ENCODE assay signal across 32 cellular contexts in the genomic region with DNA sequence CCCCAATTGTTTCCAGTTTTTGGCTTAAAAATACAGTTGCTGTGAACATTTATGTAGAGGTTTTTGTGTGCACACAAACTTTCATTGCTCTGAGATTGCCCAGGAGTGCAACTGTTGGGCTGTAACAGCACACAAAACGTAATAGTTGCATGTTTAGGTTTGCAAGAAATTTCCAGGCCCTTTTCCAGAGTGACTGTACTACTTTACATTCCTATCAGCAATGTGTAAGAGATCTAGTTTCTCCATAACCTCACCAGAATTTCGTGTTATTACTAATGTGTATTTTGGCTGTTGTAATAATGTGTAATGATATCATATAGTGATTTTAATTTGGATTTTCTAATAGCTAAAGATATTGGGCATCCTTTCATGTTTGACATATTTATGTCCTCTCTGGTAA.
A peak's percentile ranks its signal among the peaks of the same experiment; 100 is the strongest.
DNase-seq lines count a peak whose midpoint lies in the region; ATAC-seq and TF ChIP-seq lines count a peak whose summit lies in the region.
"Had no signal": no experiment of that assay in that cellular context is flagged by ENCODE, and none has a peak within 500 bp of the region (broad histone marks: within the 10 kb centered on the region; RNA-seq: fewer than 3 reads in every experiment).

No MANE protein-coding gene starts in this region.

- DNase-seq in GM04504 (ENCODE audit: low read depth) (peak; percentile 17), amniotic epithelial cell (ENCODE audit: low read depth) (peak; percentile 1), fibroblast of gingiva (ENCODE audit: low read depth) (peak; percentile 87), non-pigmented ciliary epithelial cell (ENCODE audit: low read depth) (peak; percentile 15), heart right ventricle (no peak), 8988T (no peak), hepatic stellate cell (ENCODE audit: low spot score) (no peak)
- DNase-seq in activated T-helper 2 cell treated with anti-CD3 and anti-CD28 coated beads, Interferon-gamma antibody, Interleukin-2, Interleukin-4, amounts not matched to agents 10 μg/mL and 5 μg/mL and 100 μg/mL, durations not matched to agents 14 hours and 24 hours and 36 hours (ENCODE audit: low spot score) = no peak
- DNase-seq: activated CD4-positive, alpha-beta T cell treated with anti-CD3 and anti-CD28 coated beads, Interleukin-2, amount 50 U/mL, for 48 hours; activated CD4-positive, CD25-positive, alpha-beta regulatory T cell treated with anti-CD3 and anti-CD28 coated beads, Interleukin-2, amount 50 U/mL, for 72 hours; activated naive CD4-positive, alpha-beta T cell treated with anti-CD3 and anti-CD28 coated beads, Interleukin-2, amount 50 U/mL, for 16 hours; amygdala; effector memory CD8-positive, alpha-beta T cell; GDM1; NCI-H1092; NCI-H1694 treated with DMSO at 0.1 percent for 48 hours; NCI-H446 treated with DMSO at 0.1 percent for 48 hours; NCI-H774; nephron progenitor cell; pancreas; Peyer's patch; retina; SIG-M5; stimulated activated naive CD4-positive, alpha-beta T cell; upper lobe of left lung had no signal

- no peak for ATAC-seq in heart right ventricle
- ATAC-seq: effector memory CD8-positive, alpha-beta T cell; left lobe of liver; pancreas had no signal

- intact Hi-C loops in heart right ventricle (cut with DNase I) = no loop called here
- intact Hi-C loops in activated T-helper 2 cell treated with anti-CD3 and anti-CD28 coated beads, Interferon-gamma antibody, Interleukin-2, Interleukin-4, amounts not matched to agents 10 μg/mL and 5 μg/mL and 100 μg/mL, durations not matched to agents 14 hours and 24 hours and 36 hours (cut with micrococcal nuclease) = no loop called here

- no peaks in the 10 kb centered on the region for H3K4me1 ChIP-seq in heart right ventricle
- H3K4me1 ChIP-seq: pancreas, Peyer's patch, suprapubic skin, upper lobe of left lung had no signal

- no peak overlapping the region for H3K4me3 ChIP-seq in heart right ventricle
- H3K4me3 ChIP-seq: cardiac muscle cell, coronary artery, pancreas, Peyer's patch, skin epidermis, suprapubic skin, upper lobe of left lung had no signal

- H3K36me3 ChIP-seq in heart right ventricle = no peaks in the 10 kb centered on the region
- H3K36me3 ChIP-seq: cardiac muscle cell, pancreas, Peyer's patch, suprapubic skin, upper lobe of left lung had no signal

- no peak overlapping the region for H3K4me3 Mint-ChIP-seq in activated T-helper 2 cell treated with anti-CD3 and anti-CD28 coated beads, Interferon-gamma antibody, Interleukin-2, Interleukin-4, amounts not matched to agents 10 μg/mL and 5 μg/mL and 100 μg/mL, durations not matched to agents 14 hours and 24 hours and 36 hours (ENCODE audit: low read depth)
- H3K4me3 Mint-ChIP-seq: effector memory CD8-positive, alpha-beta T cell; IgD-negative memory B cell; memory B cell; nephron progenitor cell had no signal

- no peak for TF ChIP-seq CTCF in heart right ventricle (IDR thresholded peaks at IDR 0.05)

- H3K27me3 ChIP-seq in heart right ventricle = peaks cover 0 to 20% (median 0%) of the 10 kb centered on the region in 7 donors
- H3K27me3 ChIP-seq: cardiac muscle cell, Peyer's patch, suprapubic skin, upper lobe of left lung had no signal

- WGBS in heart right ventricle, 2 donors = 45 to 50% methylated on average over 2 of the region's 2 CpGs

- no peak overlapping the region for H3K27ac ChIP-seq in heart right ventricle
- H3K27ac ChIP-seq: cardiac muscle cell, coronary artery, pancreas, Peyer's patch, skin epidermis, suprapubic skin, upper lobe of left lung had no signal

- peaks cover 6% of the 10 kb centered on the region for H3K27me3 Mint-ChIP-seq in activated T-helper 2 cell treated with anti-CD3 and anti-CD28 coated beads, Interferon-gamma antibody, Interleukin-2, Interleukin-4, amounts not matched to agents 10 μg/mL and 5 μg/mL and 100 μg/mL, durations not matched to agents 14 hours and 24 hours and 36 hours (ENCODE audit: low read depth)

- no peaks in the 10 kb centered on the region for H3K9me3 Mint-ChIP-seq in activated T-helper 2 cell treated with anti-CD3 and anti-CD28 coated beads, Interferon-gamma antibody, Interleukin-2, Interleukin-4, amounts not matched to agents 10 μg/mL and 5 μg/mL and 100 μg/mL, durations not matched to agents 14 hours and 24 hours and 36 hours
- H3K9me3 Mint-ChIP-seq: effector memory CD8-positive, alpha-beta T cell; memory B cell; nephron progenitor cell had no signal

- no peaks in the 10 kb centered on the region for H3K9me3 ChIP-seq in heart right ventricle
- H3K9me3 ChIP-seq: pancreas, Peyer's patch, suprapubic skin, upper lobe of left lung had no signal

- peaks cover 6% of the 10 kb centered on the region for H3K4me1 Mint-ChIP-seq in activated T-helper 2 cell treated with anti-CD3 and anti-CD28 coated beads, Interferon-gamma antibody, Interleukin-2, Interleukin-4, amounts not matched to agents 10 μg/mL and 5 μg/mL and 100 μg/mL, durations not matched to agents 14 hours and 24 hours and 36 hours (ENCODE audit: low read depth)
- H3K4me1 Mint-ChIP-seq: IgD-negative memory B cell, memory B cell, nephron progenitor cell had no signal

- no peaks in the 10 kb centered on the region for H3K36me3 Mint-ChIP-seq in activated T-helper 2 cell treated with anti-CD3 and anti-CD28 coated beads, Interferon-gamma antibody, Interleukin-2, Interleukin-4, amounts not matched to agents 10 μg/mL and 5 μg/mL and 100 μg/mL, durations not matched to agents 14 hours and 24 hours and 36 hours (ENCODE audit: low read depth)
- H3K36me3 Mint-ChIP-seq: IgD-negative memory B cell, memory B cell had no signal

- H3K27ac Mint-ChIP-seq in activated T-helper 2 cell treated with anti-CD3 and anti-CD28 coated beads, Interferon-gamma antibody, Interleukin-2, Interleukin-4, amounts not matched to agents 10 μg/mL and 5 μg/mL and 100 μg/mL, durations not matched to agents 14 hours and 24 hours and 36 hours = no peak overlapping the region
- H3K27ac Mint-ChIP-seq: effector memory CD8-positive, alpha-beta T cell; IgD-negative memory B cell; memory B cell; nephron progenitor cell had no signal

Comparison
In these comparisons a context has a peak if more than half of its experiments do, and no peak if none do; other contexts are left out.
1. DNase-seq: peak in GM04504 (single experiment), amniotic epithelial cell (single experiment), fibroblast of gingiva (single experiment) and non-pigmented ciliary epithelial cell (single experiment); none in heart right ventricle (0 of 2), 8988T (single experiment), hepatic stellate cell (single experiment) and activated T-helper 2 cell treated with anti-CD3 and anti-CD28 coated beads, Interferon-gamma antibody, Interleukin-2, Interleukin-4, amounts not matched to agents 10 μg/mL and 5 μg/mL and 100 μg/mL, durations not matched to agents 14 hours and 24 hours and 36 hours (single experiment).